Comparison of ENCODE assay signal across 13 cellular contexts in genomic region chr2:11903085-11903484, GRCh38.
"Had no signal": no experiment of that assay in that cellular context is flagged by ENCODE, and none has a peak within 500 bp of the region (broad histone marks: within the 10 kb centered on the region; RNA-seq: fewer than 3 reads in every experiment).

No MANE protein-coding gene starts in this region.

- DNase-seq: activated CD4-positive, alpha-beta T cell treated with anti-CD3 and anti-CD28 coated beads for 36 hours; activated CD8-positive, alpha-beta memory T cell treated with anti-CD3 and anti-CD28 coated beads, Interleukin-2, amount 50 U/mL, for 4 hours; activated CD8-positive, alpha-beta T cell treated with anti-CD3 and anti-CD28 coated beads for 36 hours; activated naive CD4-positive, alpha-beta T cell; esophagus squamous epithelium; foreskin fibroblast; head of caudate nucleus; left colon; mammary epithelial cell; sigmoid colon; stimulated activated naive CD4-positive, alpha-beta T cell treated with Interleukin-2 at 50 U/mL for 16 hours had no signal

- H3K27ac ChIP-seq: ascending aorta, esophagus squamous epithelium, sigmoid colon, suprapubic skin had no signal

- H3K9me3 ChIP-seq: ascending aorta, esophagus squamous epithelium, sigmoid colon, suprapubic skin had no signal

- H3K36me3 ChIP-seq: ascending aorta, esophagus squamous epithelium, sigmoid colon, suprapubic skin had no signal

- H3K4me1 ChIP-seq: ascending aorta, esophagus squamous epithelium, sigmoid colon, suprapubic skin had no signal

- H3K4me3 ChIP-seq: ascending aorta, esophagus squamous epithelium, sigmoid colon, suprapubic skin had no signal

- H3K27me3 ChIP-seq: ascending aorta, esophagus squamous epithelium, sigmoid colon, suprapubic skin had no signal
